1 cellular context compared by ENCODE assay signal in genomic region chr19:4391701-4392543, GRCh38.
TF ChIP-seq lines count a peak whose summit lies in the region.

No MANE protein-coding gene starts in this region.

TF ChIP-seq in HepG2, 621 proteins besides CTCF, POLR2A, EP300 and RAD21 (continued from another document and continues in another):
- no peak for TF ChIP-seq ZBTB40 (IDR thresholded peaks at IDR 0.05)
- TF ChIP-seq ZBTB40 (CRISPR knock-in tag; IDR thresholded peaks at IDR 0.05) = 0 out of 2 replicates have a peak, but pooled peaks have one; percentile 29
- no peak for TF ChIP-seq RFXANK (CRISPR knock-in tag; IDR thresholded peaks at IDR 0.05)
- TF ChIP-seq ZNF879 (CRISPR knock-in tag; IDR thresholded peaks at IDR 0.05) = 0 out of 2 replicates have a peak, but pooled peaks have one; percentile 11
- TF ChIP-seq ZFX (CRISPR knock-in tag; IDR thresholded peaks at IDR 0.05; ENCODE audit: low read depth) = peak; percentile 70
- no peak for TF ChIP-seq GZF1 (CRISPR knock-in tag; IDR thresholded peaks at IDR 0.05)
- TF ChIP-seq, protein P1, sequence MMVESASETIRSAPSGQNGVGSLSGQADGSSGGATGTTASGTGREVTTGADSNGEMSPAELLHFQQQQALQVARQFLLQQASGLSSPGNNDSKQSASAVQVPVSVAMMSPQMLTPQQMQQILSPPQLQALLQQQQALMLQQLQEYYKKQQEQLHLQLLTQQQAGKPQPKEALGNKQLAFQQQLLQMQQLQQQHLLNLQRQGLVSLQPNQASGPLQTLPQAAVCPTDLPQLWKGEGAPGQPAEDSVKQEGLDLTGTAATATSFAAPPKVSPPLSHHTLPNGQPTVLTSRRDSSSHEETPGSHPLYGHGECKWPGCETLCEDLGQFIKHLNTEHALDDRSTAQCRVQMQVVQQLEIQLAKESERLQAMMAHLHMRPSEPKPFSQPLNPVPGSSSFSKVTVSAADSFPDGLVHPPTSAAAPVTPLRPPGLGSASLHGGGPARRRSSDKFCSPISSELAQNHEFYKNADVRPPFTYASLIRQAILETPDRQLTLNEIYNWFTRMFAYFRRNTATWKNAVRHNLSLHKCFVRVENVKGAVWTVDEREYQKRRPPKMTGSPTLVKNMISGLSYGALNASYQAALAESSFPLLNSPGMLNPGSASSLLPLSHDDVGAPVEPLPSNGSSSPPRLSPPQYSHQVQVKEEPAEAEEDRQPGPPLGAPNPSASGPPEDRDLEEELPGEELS (CRISPR knock-in tag; IDR thresholded peaks at IDR 0.05) = peak; percentile 47; the same call in 1 of the 2 replicates
- peak; percentile 95 for TF ChIP-seq ETV5 (CRISPR knock-in tag; IDR thresholded peaks at IDR 0.05; ENCODE audit: borderline replicate concordance)
- TF ChIP-seq DNMT1 (CRISPR knock-in tag; IDR thresholded peaks at IDR 0.05) = 0 out of 2 replicates have a peak, but pooled peaks have one; percentile 51
- TF ChIP-seq ETV6 (CRISPR knock-in tag; conservative IDR thresholded peaks at IDR 0.05) = no peak
- TF ChIP-seq HOXA3 (CRISPR knock-in tag; IDR thresholded peaks at IDR 0.05) = peak; percentile 61; the same call in 1 of the 2 replicates
- no peak for TF ChIP-seq ZNF577 (CRISPR knock-in tag; IDR thresholded peaks at IDR 0.05; ENCODE audit: borderline replicate concordance, low read depth)
- peak; percentile 59 for TF ChIP-seq SKI (IDR thresholded peaks at IDR 0.05; ENCODE audit: partially characterized antibody)
- TF ChIP-seq NR2F6 (IDR thresholded peaks at IDR 0.05) = peak; percentile 63
- peak; percentile 83 for TF ChIP-seq NR2F6 (CRISPR knock-in tag; IDR thresholded peaks at IDR 0.05)
- TF ChIP-seq, protein P2, sequence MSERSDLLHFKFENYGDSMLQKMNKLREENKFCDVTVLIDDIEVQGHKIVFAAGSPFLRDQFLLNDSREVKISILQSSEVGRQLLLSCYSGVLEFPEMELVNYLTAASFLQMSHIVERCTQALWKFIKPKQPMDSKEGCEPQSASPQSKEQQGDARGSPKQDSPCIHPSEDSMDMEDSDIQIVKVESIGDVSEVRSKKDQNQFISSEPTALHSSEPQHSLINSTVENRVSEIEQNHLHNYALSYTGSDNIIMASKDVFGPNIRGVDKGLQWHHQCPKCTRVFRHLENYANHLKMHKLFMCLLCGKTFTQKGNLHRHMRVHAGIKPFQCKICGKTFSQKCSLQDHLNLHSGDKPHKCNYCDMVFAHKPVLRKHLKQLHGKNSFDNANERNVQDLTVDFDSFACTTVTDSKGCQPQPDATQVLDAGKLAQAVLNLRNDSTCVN (CRISPR knock-in tag; IDR thresholded peaks at IDR 0.05; ENCODE audit: borderline replicate concordance) = 0 out of 2 replicates have a peak, but pooled peaks have one; percentile 17
- peak; percentile 36; the same call in 1 of the 2 replicates for TF ChIP-seq MAX (IDR thresholded peaks at IDR 0.05)
- peak; percentile 11; the same call in 1 of the 2 replicates for TF ChIP-seq NR2F2 (IDR thresholded peaks at IDR 0.05; ENCODE audit: borderline replicate concordance, low read depth)
- TF ChIP-seq FOXK1 (CRISPR knock-in tag; IDR thresholded peaks at IDR 0.05; ENCODE audit: borderline replicate concordance, low read depth) = no peak; the same call in 1 of the 2 replicates
- no peak for TF ChIP-seq CENPT (CRISPR knock-in tag; IDR thresholded peaks at IDR 0.05; ENCODE audit: low read depth)
- no peak for TF ChIP-seq ONECUT2 (CRISPR knock-in tag; IDR thresholded peaks at IDR 0.05)
- TF ChIP-seq TGIF2 (CRISPR knock-in tag; IDR thresholded peaks at IDR 0.05) = 0 out of 2 replicates have a peak, but pooled peaks have one; percentile 30
- peak; percentile 43; the same call in 1 of the 2 replicates for TF ChIP-seq ZGPAT (CRISPR knock-in tag; IDR thresholded peaks at IDR 0.05)
- 0 out of 2 replicates have a peak, but pooled peaks have one; percentile 25 for TF ChIP-seq ZFP90 (CRISPR knock-in tag; IDR thresholded peaks at IDR 0.05; ENCODE audit: borderline replicate concordance)
- TF ChIP-seq, protein P3, sequence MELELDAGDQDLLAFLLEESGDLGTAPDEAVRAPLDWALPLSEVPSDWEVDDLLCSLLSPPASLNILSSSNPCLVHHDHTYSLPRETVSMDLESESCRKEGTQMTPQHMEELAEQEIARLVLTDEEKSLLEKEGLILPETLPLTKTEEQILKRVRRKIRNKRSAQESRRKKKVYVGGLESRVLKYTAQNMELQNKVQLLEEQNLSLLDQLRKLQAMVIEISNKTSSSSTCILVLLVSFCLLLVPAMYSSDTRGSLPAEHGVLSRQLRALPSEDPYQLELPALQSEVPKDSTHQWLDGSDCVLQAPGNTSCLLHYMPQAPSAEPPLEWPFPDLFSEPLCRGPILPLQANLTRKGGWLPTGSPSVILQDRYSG (CRISPR knock-in tag; IDR thresholded peaks at IDR 0.05) = no peak
- 0 out of 2 replicates have a peak, but pooled peaks have one; percentile 39 for TF ChIP-seq SKIL (CRISPR knock-in tag; IDR thresholded peaks at IDR 0.05; ENCODE audit: borderline replicate concordance)
- TF ChIP-seq, protein P4, sequence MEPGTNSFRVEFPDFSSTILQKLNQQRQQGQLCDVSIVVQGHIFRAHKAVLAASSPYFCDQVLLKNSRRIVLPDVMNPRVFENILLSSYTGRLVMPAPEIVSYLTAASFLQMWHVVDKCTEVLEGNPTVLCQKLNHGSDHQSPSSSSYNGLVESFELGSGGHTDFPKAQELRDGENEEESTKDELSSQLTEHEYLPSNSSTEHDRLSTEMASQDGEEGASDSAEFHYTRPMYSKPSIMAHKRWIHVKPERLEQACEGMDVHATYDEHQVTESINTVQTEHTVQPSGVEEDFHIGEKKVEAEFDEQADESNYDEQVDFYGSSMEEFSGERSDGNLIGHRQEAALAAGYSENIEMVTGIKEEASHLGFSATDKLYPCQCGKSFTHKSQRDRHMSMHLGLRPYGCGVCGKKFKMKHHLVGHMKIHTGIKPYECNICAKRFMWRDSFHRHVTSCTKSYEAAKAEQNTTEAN (CRISPR knock-in tag; conservative IDR thresholded peaks at IDR 0.05) = 0 out of 2 replicates have a peak, but pooled peaks have one; percentile 50
- TF ChIP-seq ZBTB14 (CRISPR knock-in tag; IDR thresholded peaks at IDR 0.05) = 0 out of 2 replicates have a peak, but pooled peaks have one; percentile 28
- TF ChIP-seq, protein P5, sequence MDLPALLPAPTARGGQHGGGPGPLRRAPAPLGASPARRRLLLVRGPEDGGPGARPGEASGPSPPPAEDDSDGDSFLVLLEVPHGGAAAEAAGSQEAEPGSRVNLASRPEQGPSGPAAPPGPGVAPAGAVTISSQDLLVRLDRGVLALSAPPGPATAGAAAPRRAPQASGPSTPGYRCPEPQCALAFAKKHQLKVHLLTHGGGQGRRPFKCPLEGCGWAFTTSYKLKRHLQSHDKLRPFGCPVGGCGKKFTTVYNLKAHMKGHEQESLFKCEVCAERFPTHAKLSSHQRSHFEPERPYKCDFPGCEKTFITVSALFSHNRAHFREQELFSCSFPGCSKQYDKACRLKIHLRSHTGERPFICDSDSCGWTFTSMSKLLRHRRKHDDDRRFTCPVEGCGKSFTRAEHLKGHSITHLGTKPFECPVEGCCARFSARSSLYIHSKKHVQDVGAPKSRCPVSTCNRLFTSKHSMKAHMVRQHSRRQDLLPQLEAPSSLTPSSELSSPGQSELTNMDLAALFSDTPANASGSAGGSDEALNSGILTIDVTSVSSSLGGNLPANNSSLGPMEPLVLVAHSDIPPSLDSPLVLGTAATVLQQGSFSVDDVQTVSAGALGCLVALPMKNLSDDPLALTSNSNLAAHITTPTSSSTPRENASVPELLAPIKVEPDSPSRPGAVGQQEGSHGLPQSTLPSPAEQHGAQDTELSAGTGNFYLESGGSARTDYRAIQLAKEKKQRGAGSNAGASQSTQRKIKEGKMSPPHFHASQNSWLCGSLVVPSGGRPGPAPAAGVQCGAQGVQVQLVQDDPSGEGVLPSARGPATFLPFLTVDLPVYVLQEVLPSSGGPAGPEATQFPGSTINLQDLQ (CRISPR knock-in tag; IDR thresholded peaks at IDR 0.05) = no peak
- peak; percentile 45 for TF ChIP-seq SALL1 (CRISPR knock-in tag; IDR thresholded peaks at IDR 0.05)
- TF ChIP-seq ZNF296 (CRISPR knock-in tag; conservative IDR thresholded peaks at IDR 0.05) = 0 out of 2 replicates have a peak, but pooled peaks have one; percentile 57
- peak; percentile 63; the same call in 1 of the 2 replicates for TF ChIP-seq RXRB (CRISPR knock-in tag; IDR thresholded peaks at IDR 0.05; ENCODE audit: borderline replicate concordance)
